12 cellular contexts compared by ENCODE assay signal in genomic region chr12:95633671-95634465, GRCh38.
A peak's percentile ranks its signal among the peaks of the same experiment; 100 is the strongest.
DNase-seq lines count a peak whose midpoint lies in the region; ATAC-seq and TF ChIP-seq lines count a peak whose summit lies in the region.
"Had no signal": no experiment of that assay in that cellular context is flagged by ENCODE, and none has a peak within 500 bp of the region (broad histone marks: within the 10 kb centered on the region; RNA-seq: fewer than 3 reads in every experiment).

No MANE protein-coding gene starts in this region.

- H3K27me3 ChIP-seq in esophagus (ENCODE audit: control insufficient read depth in 1 of 2, insufficient read depth in 2 of 2, low read length in 2 of 2) (no peaks in the 10 kb centered on the region), right lobe of liver (no peaks in the 10 kb centered on the region), upper lobe of left lung (no peaks in the 10 kb centered on the region)

- H3K27ac ChIP-seq in esophagus (ENCODE audit: low read depth in 2 of 2, low read length in 1 of 2) (peak overlapping the region; percentile 45 to 52), right lobe of liver (peak overlapping the region; percentile 63 to 91 (median 80)), upper lobe of left lung (peak overlapping the region in 3 of 4 donors; percentile 18 to 56 (median 35))
- H3K27ac ChIP-seq: 22Rv1 had no signal

- intact Hi-C loops in right lobe of liver (cut with DNase I), result no loop called here

- 15 to 23% methylated on average over 5 of the region's 5 CpGs for WGBS in esophagus, 2 donors
- 17% methylated on average over 5 of the region's 5 CpGs for WGBS in right lobe of liver (ENCODE audit: insufficient coverage, low coverage, low lambda C conversion rate, missing lambda C conversion rate)
- 29 to 42% methylated on average over 5 of the region's 5 CpGs for WGBS in upper lobe of left lung, 2 donors

- TF ChIP-seq POLR2A in right lobe of liver (IDR thresholded peaks at IDR 0.05) (no peak), upper lobe of left lung (IDR thresholded peaks at IDR 0.05) (no peak)

- DNase-seq in NCI-H82 (lab: John Stamatoyannopoulos, UW) (peak; percentile 10), NCI-H82 treated with DMSO at 0.1 percent for 48 hours (lab: John Stamatoyannopoulos, UW; ENCODE audit: unreplicated experiment) (no peak), right lobe of liver (peak in 1 of 3 donors; percentile 59), upper lobe of left lung (peak in 1 of 2 donors; percentile 53), NCI-H510A (lab: John Stamatoyannopoulos, UW) (no peak), NCI-H2107 (lab: John Stamatoyannopoulos, UW) (no peak)
- DNase-seq: glutamatergic neuron; NCI-H69; stimulated activated naive CD8-positive, alpha-beta T cell treated with anti-CD3 and anti-CD28 coated beads, Interleukin-15, Interleukin-2, amounts not matched to agents 100 U/mL and 50 U/mL, for 24 hours had no signal

- TF ChIP-seq CTCF in right lobe of liver (IDR thresholded peaks at IDR 0.05) (no peak), upper lobe of left lung (IDR thresholded peaks at IDR 0.05) (no peak)

- H3K4me3 ChIP-seq in esophagus (ENCODE audit: low read depth in 1 of 2, low read length in 2 of 2) (no peak overlapping the region), right lobe of liver (no peak overlapping the region), upper lobe of left lung (no peak overlapping the region)

- ATAC-seq in right lobe of liver (peak; percentile 54 to 72 (median 70)), upper lobe of left lung (ENCODE audit: low FRiP score in 2 of 2) (peak in 1 of 2 donors; percentile 76), GM19397 (IDR thresholded peaks at IDR 0.05; ENCODE audit: unreplicated experiment) (no peak)
- ATAC-seq: stimulated activated naive CD8-positive, alpha-beta T cell treated with anti-CD3 and anti-CD28 coated beads, Interleukin-15, Interleukin-2, amounts not matched to agents 100 U/mL and 50 U/mL, for 24 hours had no signal

- no peaks in the 10 kb centered on the region for H3K36me3 ChIP-seq in esophagus (ENCODE audit: control insufficient read depth in 2 of 2, insufficient read depth in 2 of 2, low read length in 1 of 2)
- H3K36me3 ChIP-seq in right lobe of liver, result no peaks in the 10 kb centered on the region
- no peaks in the 10 kb centered on the region for H3K36me3 ChIP-seq in upper lobe of left lung

- no peak for TF ChIP-seq EP300 in upper lobe of left lung (IDR thresholded peaks at IDR 0.05)

- H3K4me1 ChIP-seq in esophagus (ENCODE audit: control insufficient read depth in 2 of 2, insufficient read depth in 2 of 2, low read length in 1 of 2) (no peaks in the 10 kb centered on the region), right lobe of liver (peaks cover 0 to 37% (median 12%) of the 10 kb centered on the region in 4 donors), upper lobe of left lung (peaks cover 0 to 15% (median 11%) of the 10 kb centered on the region in 4 donors)

- no peaks in the 10 kb centered on the region for H3K9me3 ChIP-seq in esophagus (ENCODE audit: control insufficient read depth in 2 of 2, insufficient read depth in 1 of 2, low read depth in 1 of 2, low read length in 1 of 2)
- H3K9me3 ChIP-seq in right lobe of liver, result no peaks in the 10 kb centered on the region
- H3K9me3 ChIP-seq in upper lobe of left lung, result no peaks in the 10 kb centered on the region
